ENCODE assay signal across 1 cellular context in genomic region chr1:227740401-227740960, GRCh38.
TF ChIP-seq lines count a peak whose summit lies in the region.

No MANE protein-coding gene starts in this region.

TF ChIP-seq in H1, 55 proteins besides CTCF, POLR2A, EP300 and RAD21:
- TF ChIP-seq ATF3 (IDR thresholded peaks at IDR 0.05; ENCODE audit: insufficient read depth, low read depth, low read length) (no peak), RBBP5 (IDR thresholded peaks at IDR 0.05; ENCODE audit: borderline replicate concordance, low read depth, low read length) (no peak), SUZ12 (IDR thresholded peaks at IDR 0.05; ENCODE audit: low read length) (no peak), TAF1 (IDR thresholded peaks at IDR 0.05; ENCODE audit: low read depth, low read length) (no peak), TEAD4 (IDR thresholded peaks at IDR 0.05; ENCODE audit: low read depth, low read length) (no peak), BACH1 (IDR thresholded peaks at IDR 0.05; ENCODE audit: low read length) (no peak), HDAC6 (IDR thresholded peaks at IDR 0.05; ENCODE audit: low read depth, low read length) (no peak), SAP30 (IDR thresholded peaks at IDR 0.05; ENCODE audit: insufficient read depth, insufficient replicate concordance, low read length) (no peak), CHD2 (IDR thresholded peaks at IDR 0.05; ENCODE audit: low read length) (no peak), YY1 (IDR thresholded peaks at IDR 0.05; ENCODE audit: low read depth, low read length) (no peak), CHD7 (IDR thresholded peaks at IDR 0.05; ENCODE audit: insufficient replicate concordance, low read length) (no peak), MAX (IDR thresholded peaks at IDR 0.05) (no peak), SP4 (IDR thresholded peaks at IDR 0.05; ENCODE audit: low read length) (no peak), GABPA (IDR thresholded peaks at IDR 0.05; ENCODE audit: borderline replicate concordance, insufficient read depth, low read length) (no peak), TBP (IDR thresholded peaks at IDR 0.05; ENCODE audit: low read depth, low read length) (no peak), CBX8 (IDR thresholded peaks at IDR 0.05; ENCODE audit: borderline replicate concordance, low read depth, low read length) (no peak), FOSL1 (IDR thresholded peaks at IDR 0.05; ENCODE audit: insufficient read depth, low read depth, low read length) (no peak), HDAC2 (IDR thresholded peaks at IDR 0.05; ENCODE audit: borderline replicate concordance in 1 of 2, low read depth in 2 of 2, low read length in 2 of 2) (no peak)
